Comparison of ENCODE assay signal across 18 cellular contexts in genomic region chr21:45326834-45327457, GRCh38. TPM values are rescaled to one million over a fixed set of nuclear protein-coding genes. Genes with fewer than 3 reads are reported as not detected.
DNase-seq lines count a peak whose midpoint lies in the region; ATAC-seq, FAIRE-seq and TF ChIP-seq lines count a peak whose summit lies in the region.
"Had no signal": no experiment of that assay in that cellular context is flagged by ENCODE, and none has a peak within 500 bp of the region (broad histone marks: within the 10 kb centered on the region; RNA-seq: fewer than 3 reads in every experiment).

No MANE protein-coding gene starts in this region.

- no TSS peak for BruUV-seq in K562 (replicated peaks; lab: Mats Ljungman, UMichigan)

- peak; percentile 38 for DNase-seq in COLO668 (lab: John Stamatoyannopoulos, UW; ENCODE audit: unreplicated experiment)
- DNase-seq in GM12865 (ENCODE audit: low read depth): peak; percentile 15
- DNase-seq in K562 (ENCODE audit: extremely low read depth in 1 of 4, low spot score in 3 of 4): no peak
- DNase-seq in ovary: peak in 3 of 5 donors; percentile 16 to 33 (median 25)
- no peak for DNase-seq in NCI-H2029 treated with DMSO at 0.1 percent for 48 hours (lab: John Stamatoyannopoulos, UW)
- DNase-seq in GF-D8 (lab: John Stamatoyannopoulos, UW): no peak
- DNase-seq in head of caudate nucleus: no peak
- DNase-seq: activated B cell treated with CpG ODN at 0.5 μM for 24 hours; GM23248; NCI-H2107; NCI-H526; stimulated activated CD4-positive, alpha-beta T cell treated with anti-CD3 and anti-CD28 coated beads, Interleukin-4, amount 100 ng/mL, for 4 hours had no signal

- ATAC-seq in K562: no peak

- TF ChIP-seq EP300 in K562 (IDR thresholded peaks at IDR 0.05; ENCODE audit: low read length) (no peak), ovary (IDR thresholded peaks at IDR 0.05) (no peak)

- CTCF ChIA-PET in K562 (lab: Yijun Ruan, JAX; ENCODE audit: low intra/inter-chr PET ratio): no interaction called here

- H3K4me2 ChIP-seq in K562 (ENCODE audit: insufficient read depth, low read length): no peak overlapping the region
- H3K4me2 ChIP-seq: KMS-11 had no signal

- no peak for FAIRE-seq in K562 (lab: Jason Lieb, UNC)
- FAIRE-seq: G401.6, small intestine had no signal

- H3K4me1 ChIP-seq in K562 (replicated peaks in 1 of 2; ENCODE audit: control insufficient read depth in 2 of 2, insufficient read depth in 2 of 2, low read length in 2 of 2): peaks cover 0 to 70% of the 10 kb centered on the region in 2 experiments; a peak in 2 of 5 replicates
- H3K4me1 ChIP-seq in ovary (ENCODE audit: insufficient read depth): peaks cover 26% of the 10 kb centered on the region
- H3K4me1 ChIP-seq: adrenal gland had no signal

- in situ Hi-C loops in K562 (cut with MboI): no loop called here

- intact Hi-C loops in K562 (cut with micrococcal nuclease): no loop called here
- intact Hi-C loops in ovary (cut with DNase I): no loop called here
- intact Hi-C loops in head of caudate nucleus (cut with DNase I): no loop called here

- TF ChIP-seq CTCF in GM12865 (IDR thresholded peaks at IDR 0.05; ENCODE audit: insufficient read depth, low read depth, low read length, missing control alignments) (no peak), K562 (IDR thresholded peaks at IDR 0.05 in 2 of 3, conservative IDR thresholded peaks at IDR 0.05 in 1 of 3; ENCODE audit: insufficient read depth in 2 of 3, low read depth in 1 of 3, low read length in 3 of 3) (no peak), ovary (IDR thresholded peaks at IDR 0.05) (no peak)

- WGBS in K562 (ENCODE audit: insufficient coverage, low coverage, missing lambda C conversion rate): 12% methylated on average over 9 of the region's 9 CpGs
- 88 to 93% (median 90%) methylated on average over 9 of the region's 9 CpGs for WGBS in ovary, 3 donors

- no peak overlapping the region for H2AFZ ChIP-seq in K562 (ENCODE audit: low read depth, low read length)
- H2AFZ ChIP-seq: GM23248 had no signal

- H3K79me2 ChIP-seq in K562 (ENCODE audit: control insufficient read depth, insufficient read depth, low read length): no peaks in the 10 kb centered on the region

- TF ChIP-seq POLR2A in K562 (conservative IDR thresholded peaks at IDR 0.05): no peak
- no peak for TF ChIP-seq POLR2A in ovary (IDR thresholded peaks at IDR 0.05)

- H3K4me3 ChIP-seq in GM12865 (ENCODE audit: low read depth, low read length) (no peak overlapping the region), K562 (no peak overlapping the region), ovary (no peak overlapping the region)
- H3K4me3 ChIP-seq: adrenal gland, GM23248, lung, SJSA1 had no signal

- H3K9me3 ChIP-seq in K562 (replicated peaks; ENCODE audit: control insufficient read depth, insufficient read depth, low read depth, low read length): no peaks in the 10 kb centered on the region
- H3K9me3 ChIP-seq in ovary: no peaks in the 10 kb centered on the region
- H3K9me3 ChIP-seq: adrenal gland, SJSA1 had no signal

- peaks cover 36% of the 10 kb centered on the region for H4K20me1 ChIP-seq in K562 (replicated peaks; ENCODE audit: control insufficient read depth, insufficient read depth, low read length)

- no peak overlapping the region for H3K27ac ChIP-seq in K562 (ENCODE audit: extremely low read depth, low read depth, low read length)
- H3K27ac ChIP-seq in ovary: no peak overlapping the region
- H3K27ac ChIP-seq: adrenal gland, GM23248, KMS-11 had no signal

- H3K36me3 ChIP-seq in K562 (ENCODE audit: control insufficient read depth, insufficient read depth, low read length): no peaks in the 10 kb centered on the region
- H3K36me3 ChIP-seq in ovary: no peaks in the 10 kb centered on the region
- H3K36me3 ChIP-seq: adrenal gland, SJSA1 had no signal

- H3K27me3 ChIP-seq in K562 (ENCODE audit: control insufficient read depth in 2 of 2, insufficient read depth in 2 of 2, low read length in 2 of 2) (peaks cover 46 to 84% of the 10 kb centered on the region in 2 experiments; a peak in 4 of 5 replicates), ovary (no peaks in the 10 kb centered on the region)
- H3K27me3 ChIP-seq: adrenal gland, SJSA1 had no signal

- no peaks in the 10 kb centered on the region for H3K9me1 ChIP-seq in K562 (ENCODE audit: control insufficient read depth, insufficient read depth, low read length)

- no peak overlapping the region; a peak in 1 of 4 replicates for H3K9ac ChIP-seq in K562 (ENCODE audit: insufficient read depth in 1 of 2, low read depth in 2 of 2, low read length in 2 of 2)
- H3K9ac ChIP-seq: GM23248, KMS-11 had no signal

- POLR2A ChIA-PET in K562 (lab: Yijun Ruan, JAX): interaction anchor here (0.6 kb wide), 1 partner anchor 37 kb away, joined by 3 read pairs; no protein-coding TSS in a partner anchor

- no peak for TF ChIP-seq RAD21 in K562 (CRISPR knock-in tag; conservative IDR thresholded peaks at IDR 0.05 in 1 of 2, IDR thresholded peaks at IDR 0.05 in 1 of 2)

TF ChIP-seq in K562, 482 proteins besides CTCF, POLR2A, EP300 and RAD21:
- TF ChIP-seq RBM39 (optimal IDR thresholded peaks at IDR 0.05; ENCODE audit: low read depth, low read length): no peak
- TF ChIP-seq TRIM24 (IDR thresholded peaks at IDR 0.05): no peak
- no peak for TF ChIP-seq ZSCAN32 (CRISPR knock-in tag; IDR thresholded peaks at IDR 0.05)
- peak; percentile 98 for TF ChIP-seq ZFP36 (IDR thresholded peaks at IDR 0.05; ENCODE audit: low read depth, low read length, partially characterized antibody)
- no peak for TF ChIP-seq SAFB2 (IDR thresholded peaks at IDR 0.05; ENCODE audit: borderline replicate concordance, low read depth, low read length, severe bottlenecking)
TF ChIP-seq in K562: peak in this region for 1.

RNA-seq across cellular contexts. Expression of gene POFUT2, which starts 39.3 kb away (rescaled TPM):
- 120 and 232 TPM in 2 replicates for total RNA-seq in K562 (2011; cell fraction: chromatin; rRNA removed; ENCODE audit: low replicate concordance)
- 126 and 138 TPM in 2 replicates for total RNA-seq in K562 (2011; cell fraction: nucleolus; rRNA removed)
- total RNA-seq in K562 (2011; cell fraction: nucleoplasm; rRNA removed): 113 and 131 TPM in 2 replicates
- total RNA-seq in K562 (2014; rRNA removed): 11.0 and 16.7 TPM in 2 replicates
- 7.6 and 9.2 TPM in 2 replicates for total RNA-seq in K562 (2014; rRNA removed; fragmentation: Illumina TruSeq; extraction: Trizol)
- total RNA-seq in K562 (2015; rRNA removed; fragmentation: Illumina TruSeq; extraction: Trizol): 9.2 and 9.5 TPM in 2 replicates
- total RNA-seq in K562 (2021): 24.2 and 24.6 TPM in 2 replicates
- polyA plus RNA-seq in K562 (2011; rRNA removed): 15.6 and 25.2 TPM in 2 replicates
- 9.5 and 12.5 TPM in 2 replicates for polyA plus RNA-seq in K562 (2011; cell fraction: cytosol; rRNA removed)
- 152 and 163 TPM in 2 replicates for polyA plus RNA-seq in K562 (2011; cell fraction: nucleus; rRNA removed)
- 16.7 and 35.4 TPM in 2 replicates for polyA plus RNA-seq in K562 (2012)
- polyA plus RNA-seq in K562 (2014; fragmentation: Illumina TruSeq; extraction: Trizol): 18.0 and 21.0 TPM in 2 replicates
- polyA plus RNA-seq in K562 (2014; fragmentation: Nextera tagmentation; extraction: Ambion mirVana): 1 to 10 TPM; 1.1 to 2.9 TPM
- polyA plus RNA-seq in K562 (2014; rRNA removed): 18.3 and 21.2 TPM in 2 replicates
- 6.4 and 6.5 TPM in 2 replicates for polyA minus RNA-seq in K562 (2011; rRNA and poly(A)+ RNA removed)
- 3.6 and 8.4 TPM in 2 replicates for polyA minus RNA-seq in K562 (2011; cell fraction: cytosol; rRNA and poly(A)+ RNA removed)
- polyA minus RNA-seq in K562 (2011; cell fraction: nucleus; rRNA and poly(A)+ RNA removed): 33.5 and 49.3 TPM in 2 replicates
- total RNA-seq in ovary: 10 to 100 TPM; 26.2 to 48.2 (median 40.1) TPM
- 10 to 100 TPM; 25.7 to 52.9 TPM for polyA plus RNA-seq in ovary

Comparison
In these comparisons a context has a peak if more than half of its experiments do, and no peak if none do; other contexts are left out.
1. DNase-seq: peak in COLO668 (single experiment), GM12865 (single experiment) and ovary (3 of 5); none in K562 (0 of 4), NCI-H2029 treated with DMSO at 0.1 percent for 48 hours (single experiment), GF-D8 (single experiment) and head of caudate nucleus (0 of 42).